8 cellular contexts compared by ENCODE assay signal in the genomic region with DNA sequence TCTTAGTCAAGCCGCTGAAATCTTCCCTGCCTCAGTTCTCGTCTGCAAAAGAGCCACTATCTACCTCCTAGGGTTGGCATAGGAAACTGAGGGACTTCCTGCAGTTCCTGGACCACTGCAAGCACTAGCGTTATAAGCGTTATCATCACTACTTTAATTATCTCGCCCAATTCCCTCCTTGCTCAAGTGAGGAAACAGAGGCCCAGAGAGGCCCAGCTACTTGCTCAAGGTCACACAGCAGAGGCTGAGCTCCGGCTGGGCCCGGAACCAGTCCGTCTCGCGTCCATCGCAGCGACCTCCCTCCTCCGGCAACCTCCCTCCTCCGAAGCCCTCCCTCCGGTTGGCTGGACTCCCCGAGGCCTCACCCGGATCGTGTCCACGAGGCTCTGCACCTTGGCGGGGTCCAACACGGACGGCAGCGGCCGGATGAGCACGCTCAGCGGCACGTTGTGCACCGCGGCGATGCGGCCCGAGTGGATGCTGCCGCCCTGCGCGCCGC. TPM values are rescaled to one million over a fixed set of nuclear protein-coding genes. Genes with fewer than 3 reads are reported as not detected.
DNase-seq lines count a peak whose midpoint lies in the region; ATAC-seq and TF ChIP-seq lines count a peak whose summit lies in the region.

No MANE protein-coding gene starts in this region.

- H3K9me3 Mint-ChIP-seq in activated CD4-positive, alpha-beta memory T cell treated with anti-CD3 and anti-CD28 coated beads for 36 hours = peaks cover 2% of the 10 kb centered on the region

- peak overlapping the region; percentile 98 for H3K27ac ChIP-seq in foreskin keratinocyte
- peak overlapping the region; percentile 89 for H3K27ac ChIP-seq in psoas muscle

- peak overlapping the region; percentile 70 for H3K27ac Mint-ChIP-seq in activated CD4-positive, alpha-beta memory T cell treated with anti-CD3 and anti-CD28 coated beads for 36 hours

- H3K9me3 ChIP-seq in psoas muscle = no peaks in the 10 kb centered on the region

- peak; percentile 63 for DNase-seq in ELR (ENCODE audit: low read depth)
- DNase-seq in activated CD4-positive, alpha-beta memory T cell treated with anti-CD3 and anti-CD28 coated beads for 36 hours = peak; percentile 35
- peak in 1 of 2 donors; percentile 17 for DNase-seq in foreskin keratinocyte
- DNase-seq in psoas muscle = no peak
- no peak for DNase-seq in NCI-H1930 (lab: John Stamatoyannopoulos, UW)
- no peak for DNase-seq in NCI-H2107 (lab: John Stamatoyannopoulos, UW)
- DNase-seq in SIG-M5 (lab: John Stamatoyannopoulos, UW) = no peak

- CTCF ChIA-PET in activated CD4-positive, alpha-beta memory T cell treated with anti-CD3 and anti-CD28 coated beads for 36 hours (lab: Charles Lee) = interaction anchor here (1.0 to 1.9 kb wide), 4 partner anchors 10 to 111 kb away, joined by 3 to 11 read pairs (median 7); no protein-coding TSS in a partner anchor

- H3K36me3 ChIP-seq in psoas muscle (ENCODE audit: insufficient read depth in 1 of 2, low read depth in 1 of 2) = peaks cover 18 to 37% of the 10 kb centered on the region in 2 donors

- peaks cover 18% of the 10 kb centered on the region for H3K36me3 Mint-ChIP-seq in activated CD4-positive, alpha-beta memory T cell treated with anti-CD3 and anti-CD28 coated beads for 36 hours

- POLR2A ChIA-PET in activated CD4-positive, alpha-beta memory T cell treated with anti-CD3 and anti-CD28 coated beads for 36 hours (lab: Charles Lee) = interaction anchor here (0.8 kb wide), 1 partner anchor 109 kb away, joined by 5 read pairs; a partner anchor contains a TSS

- intact Hi-C loops in activated CD4-positive, alpha-beta memory T cell treated with anti-CD3 and anti-CD28 coated beads for 36 hours (cut with micrococcal nuclease) = loop anchor here (2.0 to 5.0 kb wide), 2 partner anchors 14 to 110 kb away; a partner anchor contains a TSS
- intact Hi-C loops in psoas muscle (cut with DNase I) = loop anchor here (5.0 to 10.0 kb wide), 4 partner anchors 75 to 182 kb away; a partner anchor contains a TSS

- H3K4me1 Mint-ChIP-seq in activated CD4-positive, alpha-beta memory T cell treated with anti-CD3 and anti-CD28 coated beads for 36 hours (ENCODE audit: low read depth) = peaks cover 26% of the 10 kb centered on the region

- TF ChIP-seq CTCF in foreskin keratinocyte (conservative IDR thresholded peaks at IDR 0.05) = no peak
- no peak for TF ChIP-seq CTCF in psoas muscle (IDR thresholded peaks at IDR 0.05)

- H3K27me3 ChIP-seq in foreskin keratinocyte = peaks cover 7% of the 10 kb centered on the region
- no peaks in the 10 kb centered on the region for H3K27me3 ChIP-seq in psoas muscle (ENCODE audit: insufficient read depth in 3 of 3, low read length in 2 of 3)

- peak; percentile 33 for ATAC-seq in HG02852 (IDR thresholded peaks at IDR 0.05; ENCODE audit: unreplicated experiment)
- ATAC-seq in foreskin keratinocyte = peak; percentile 20
- ATAC-seq in psoas muscle = peak in 3 of 4 donors; percentile 0 to 8 (median 1)

- no peaks in the 10 kb centered on the region for H3K27me3 Mint-ChIP-seq in activated CD4-positive, alpha-beta memory T cell treated with anti-CD3 and anti-CD28 coated beads for 36 hours

- peak overlapping the region; percentile 81 for H3K4me3 Mint-ChIP-seq in activated CD4-positive, alpha-beta memory T cell treated with anti-CD3 and anti-CD28 coated beads for 36 hours

- no peaks in the 10 kb centered on the region for H3K4me1 ChIP-seq in foreskin keratinocyte
- peaks cover 11% of the 10 kb centered on the region for H3K4me1 ChIP-seq in psoas muscle

- H3K4me3 ChIP-seq in psoas muscle = peak overlapping the region; percentile 85

- 2 to 3% (median 3%) methylated on average over 24 to 36 of the region's 36 CpGs for WGBS in psoas muscle, 3 donors

RNA-seq across cellular contexts. Expression of a gene that starts 0.3 kb away (rescaled TPM):
- total RNA-seq in activated CD4-positive, alpha-beta memory T cell treated with anti-CD3 and anti-CD28 coated beads for 36 hours = 10 to 100 TPM; 13.3 to 14.1 TPM
- total RNA-seq in foreskin keratinocyte (38.1 and 51.9 TPM in 2 replicates), psoas muscle (100 to 1,000 TPM in 1 of 4 donors, 10 to 100 TPM in 3; 30.7 to 150 (median 57.0) TPM)
- polyA plus RNA-seq in foreskin keratinocyte (33.7 and 41.6 TPM in 2 replicates), psoas muscle (100 to 1,000 TPM in 2 of 3 donors, 10 to 100 TPM in 1; 37.9 to 172 (median 123) TPM)

RNA-seq across cellular contexts. Expression of a gene that starts 22.9 kb away (rescaled TPM):
- not detected for total RNA-seq in activated CD4-positive, alpha-beta memory T cell treated with anti-CD3 and anti-CD28 coated beads for 36 hours
- total RNA-seq in foreskin keratinocyte (not detected in 2 replicates), psoas muscle (not detected)
- polyA plus RNA-seq in foreskin keratinocyte (not detected in 2 replicates), psoas muscle (not detected)

RNA-seq across cellular contexts. Expression of a gene that starts 42.6 kb away (rescaled TPM):
- not detected for total RNA-seq in activated CD4-positive, alpha-beta memory T cell treated with anti-CD3 and anti-CD28 coated beads for 36 hours
- total RNA-seq in foreskin keratinocyte = not detected in 2 replicates
- polyA plus RNA-seq in foreskin keratinocyte = 0.07 TPM in 1 of 2 replicates, not detected in the other
- 10 to 100 TPM in 1 of 4 donors, 1 to 10 TPM in 3; 5.1 to 10.6 (median 6.7) TPM for total RNA-seq in psoas muscle
- polyA plus RNA-seq in psoas muscle = 1 to 10 TPM; 3.0 to 4.7 (median 3.2) TPM

Comparison
In these comparisons a context has a peak if more than half of its experiments do, and no peak if none do; other contexts are left out.
1. DNase-seq: peak in ELR (single experiment) and activated CD4-positive, alpha-beta memory T cell treated with anti-CD3 and anti-CD28 coated beads for 36 hours (single experiment); none in psoas muscle (0 of 2), NCI-H1930 (0 of 2), NCI-H2107 (single experiment) and SIG-M5 (single experiment).
2. Peak in every context shown above with its lines, with median percentiles within 50 percentile points of each other: ATAC-seq.